In genomic region chr14:24082411-24083080, GRCh38 we compare ENCODE assay signal across 1 cellular context.
TF ChIP-seq lines count a peak whose summit lies in the region.

No MANE protein-coding gene starts in this region.

TF ChIP-seq in H1, 55 proteins besides CTCF, POLR2A, EP300 and RAD21:
- TF ChIP-seq CREB1 (IDR thresholded peaks at IDR 0.05) (no peak), NANOG (IDR thresholded peaks at IDR 0.05; ENCODE audit: insufficient read depth, low read depth, low read length, poor library complexity, severe bottlenecking) (no peak), ATF3 (IDR thresholded peaks at IDR 0.05; ENCODE audit: insufficient read depth, low read depth, low read length) (no peak)
